In genomic region chr3:112908252-112908651, GRCh38 we compare ENCODE assay signal across 1 cellular context.
TF ChIP-seq lines count a peak whose summit lies in the region.

No MANE protein-coding gene starts in this region.

TF ChIP-seq in GM12878, 131 proteins besides CTCF, POLR2A, EP300 and RAD21 (continued from another document and continues in another):
- TF ChIP-seq PRDM15 (CRISPR knock-in tag; IDR thresholded peaks at IDR 0.05) (no peak), TCF12 (IDR thresholded peaks at IDR 0.05; ENCODE audit: low read depth, low read length) (no peak), KAT2A (conservative IDR thresholded peaks at IDR 0.05; ENCODE audit: control insufficient read depth, low read depth, low read length) (no peak), REST (IDR thresholded peaks at IDR 0.05; ENCODE audit: low read depth, low read length) (no peak), HSF1 (IDR thresholded peaks at IDR 0.05; ENCODE audit: low read depth, low read length) (no peak), CEBPZ (IDR thresholded peaks at IDR 0.05; ENCODE audit: low read depth, low read length) (no peak), RBBP5 (conservative IDR thresholded peaks at IDR 0.05) (no peak), ZBTB11 (CRISPR knock-in tag; IDR thresholded peaks at IDR 0.05) (no peak), RUNX3 (IDR thresholded peaks at IDR 0.05; ENCODE audit: low read length) (peak; percentile 88), EGR1 (IDR thresholded peaks at IDR 0.05; ENCODE audit: borderline replicate concordance in 1 of 2, low read depth in 2 of 2, low read length in 2 of 2) (no peak), IRF4 (IDR thresholded peaks at IDR 0.05; ENCODE audit: low read depth, low read length) (no peak), FOXK2 (IDR thresholded peaks at IDR 0.05) (no peak), E2F8 (IDR thresholded peaks at IDR 0.05; ENCODE audit: low read depth, partially characterized antibody) (no peak), GATAD2B (conservative IDR thresholded peaks at IDR 0.05; ENCODE audit: low read depth) (no peak), DPF2 (IDR thresholded peaks at IDR 0.05) (peak; percentile 50), ZBED1 (IDR thresholded peaks at IDR 0.05; ENCODE audit: borderline replicate concordance) (peak; percentile 69; the same call in 1 of the 2 replicates), RELB (IDR thresholded peaks at IDR 0.05; ENCODE audit: low read depth) (peak; percentile 88), CBFB (IDR thresholded peaks at IDR 0.05; ENCODE audit: low read depth) (no peak), STAT1 (conservative IDR thresholded peaks at IDR 0.05) (no peak), BCL3 (IDR thresholded peaks at IDR 0.05; ENCODE audit: borderline replicate concordance, insufficient read depth, low read depth, low read length, poor library complexity, severe bottlenecking) (peak; percentile 53), ATF7 (IDR thresholded peaks at IDR 0.05; ENCODE audit: low read depth) (peak; percentile 79), TARDBP (IDR thresholded peaks at IDR 0.05; ENCODE audit: borderline replicate concordance) (no peak), HCFC1 (IDR thresholded peaks at IDR 0.05; ENCODE audit: low read length) (no peak), SIN3A (IDR thresholded peaks at IDR 0.05; ENCODE audit: low read depth, low read length) (no peak), RAD51 (IDR thresholded peaks at IDR 0.05) (no peak), CEBPB (IDR thresholded peaks at IDR 0.05; ENCODE audit: borderline replicate concordance in 1 of 2, low read depth in 2 of 2, low read length in 2 of 2) (0 out of 4 replicates have a peak, but pooled peaks of 1 of the 2 experiments have one; percentile 38), ELK1 (IDR thresholded peaks at IDR 0.05; ENCODE audit: low read depth, low read length) (no peak), ESRRA (IDR thresholded peaks at IDR 0.05; ENCODE audit: low read length) (no peak), BHLHE40 (IDR thresholded peaks at IDR 0.05; ENCODE audit: borderline replicate concordance in 1 of 2, low read depth in 2 of 2, low read length in 1 of 2) (peak in 1 of 2 experiments; percentile 57; a peak in 1 of 4 replicates), ASH2L (IDR thresholded peaks at IDR 0.05; ENCODE audit: borderline replicate concordance, low read depth) (no peak; the same call in 1 of the 2 replicates), GABPA (IDR thresholded peaks at IDR 0.05; ENCODE audit: low read depth) (peak; percentile 41; the same call in 1 of the 2 replicates)
